In the genomic region with DNA sequence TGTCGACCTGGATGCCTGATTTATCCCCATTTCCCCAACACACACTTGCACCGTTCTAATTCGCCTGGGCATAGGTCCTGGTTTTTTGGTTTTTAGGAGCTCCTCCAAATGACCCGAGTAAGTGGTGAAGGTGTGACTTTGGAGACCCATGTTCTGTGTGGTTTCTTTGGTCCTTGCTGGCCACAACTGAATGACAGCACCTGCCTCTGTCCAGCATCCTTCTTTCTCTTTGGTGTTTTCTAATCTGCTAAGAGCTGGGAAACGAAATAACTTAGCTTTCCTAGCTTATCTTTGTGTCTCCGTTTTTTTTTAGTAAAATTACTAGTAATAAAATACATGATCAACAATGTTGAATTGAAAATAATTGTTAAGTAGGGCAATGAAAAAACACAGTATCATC, we compare ENCODE assay signal across 3 cellular contexts.
"Had no signal": no experiment of that assay in that cellular context is flagged by ENCODE, and none has a peak within 500 bp of the region (broad histone marks: within the 10 kb centered on the region; RNA-seq: fewer than 3 reads in every experiment).

No MANE protein-coding gene starts in this region.

- DNase-seq: GDM1, GF-D8 had no signal

- H3K4me3 ChIP-seq: GM12878 had no signal

- ATAC-seq: GM12878 had no signal
